8 cellular contexts compared by ENCODE assay signal in the genomic region with DNA sequence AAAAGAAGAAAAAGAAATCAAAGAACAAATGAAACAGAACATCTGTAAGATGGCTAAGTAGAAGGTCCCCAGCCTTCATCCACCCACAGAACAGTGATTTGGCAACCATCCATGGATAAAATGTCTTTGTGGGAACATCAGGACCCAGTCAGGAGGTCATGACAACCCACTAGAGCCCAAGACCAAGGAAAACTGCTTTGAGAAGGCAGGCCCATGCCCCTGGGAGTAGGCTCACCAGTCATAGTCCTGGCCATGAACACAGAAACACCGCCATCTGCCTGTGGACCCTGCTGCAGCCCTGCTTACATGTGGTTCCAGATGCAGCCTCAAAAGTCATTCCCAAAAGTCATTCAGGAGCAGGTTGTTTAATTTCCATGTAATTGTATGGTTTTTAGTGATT. TPM values are rescaled to one million over a fixed set of nuclear protein-coding genes. Genes with fewer than 3 reads are reported as not detected.
"Had no signal": no experiment of that assay in that cellular context is flagged by ENCODE, and none has a peak within 500 bp of the region (broad histone marks: within the 10 kb centered on the region; RNA-seq: fewer than 3 reads in every experiment).

No MANE protein-coding gene starts in this region.

RNA-seq across cellular contexts. Expression of a gene that starts 11.0 kb away (rescaled TPM):
- total RNA-seq: activated CD4-positive, alpha-beta memory T cell treated with anti-CD3 and anti-CD28 coated beads, Interleukin-2, amount 10 ng/mL, durations not matched to agents 7 days and 5 days; activated CD8-positive, alpha-beta memory T cell treated with anti-CD3 and anti-CD28 coated beads, Interleukin-2, amount 10 ng/mL, durations not matched to agents 7 days and 5 days; bronchial epithelial cell; MCF 10A; RPMI7951; SJSA1; T-cell; T-helper 17 cell had no signal

RNA-seq across cellular contexts. Expression of a gene that starts 34.2 kb away (rescaled TPM):
- total RNA-seq: activated CD4-positive, alpha-beta memory T cell treated with anti-CD3 and anti-CD28 coated beads, Interleukin-2, amount 10 ng/mL, durations not matched to agents 7 days and 5 days; activated CD8-positive, alpha-beta memory T cell treated with anti-CD3 and anti-CD28 coated beads, Interleukin-2, amount 10 ng/mL, durations not matched to agents 7 days and 5 days; bronchial epithelial cell; MCF 10A; RPMI7951; SJSA1; T-cell; T-helper 17 cell had no signal
